9 cellular contexts compared by ENCODE assay signal in the genomic region with DNA sequence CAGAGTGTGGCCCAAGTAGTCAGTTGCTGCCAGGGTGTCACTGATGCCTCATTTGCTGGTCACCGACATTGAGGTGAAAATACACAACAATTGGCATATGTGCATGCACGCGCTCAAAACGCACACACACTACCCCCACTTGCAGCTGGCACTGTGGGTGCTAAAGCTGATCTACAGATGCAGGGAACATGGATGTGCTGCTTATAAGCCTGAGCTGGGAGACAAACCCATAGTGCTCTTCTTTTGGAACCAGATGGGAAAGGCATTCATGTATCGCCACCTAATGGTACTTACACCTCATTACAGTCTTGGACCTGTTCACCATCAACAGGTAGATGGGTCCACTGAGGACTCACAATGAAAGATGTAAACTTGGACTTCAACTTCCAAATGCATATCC.
DNase-seq lines count a peak whose midpoint lies in the region; ATAC-seq, FAIRE-seq and TF ChIP-seq lines count a peak whose summit lies in the region.
"Had no signal": no experiment of that assay in that cellular context is flagged by ENCODE, and none has a peak within 500 bp of the region (broad histone marks: within the 10 kb centered on the region; RNA-seq: fewer than 3 reads in every experiment).

No MANE protein-coding gene starts in this region.

- POLR2A ChIA-PET in MCF 10A (lab: Yijun Ruan, JAX), result interaction anchor here (0.7 to 7.3 kb wide), 11 partner anchors 9 to 158 kb away, joined by 3 to 62 read pairs (median 4); no protein-coding TSS in a partner anchor

- no peak overlapping the region for H2AFZ ChIP-seq in Karpas-422 (ENCODE audit: low read length)

- no peaks in the 10 kb centered on the region for H3K36me3 Mint-ChIP-seq in MCF 10A (ENCODE audit: insufficient read depth, unreplicated experiment)
- H3K36me3 Mint-ChIP-seq: CD4-positive, CD25-positive, alpha-beta regulatory T cell had no signal

- DNase-seq in MCF 10A (ENCODE audit: unreplicated experiment) (peak; percentile 84), breast epithelium (ENCODE audit: low spot score in 2 of 2) (no peak), Karpas-422 (peak; percentile 75), RCC 7860 (ENCODE audit: low spot score) (peak; percentile 51), fibroblast of the aortic adventitia (ENCODE audit: low read depth) (peak; percentile 42), aorta (no peak), T-helper 9 cell (no peak)

- H3K36me3 ChIP-seq in breast epithelium (no peaks in the 10 kb centered on the region), Karpas-422 (ENCODE audit: insufficient read depth, low read length) (no peaks in the 10 kb centered on the region), aorta (ENCODE audit: control insufficient read depth in 1 of 2, insufficient read depth in 2 of 2, low read length in 1 of 2) (no peaks in the 10 kb centered on the region)

- H3K4me1 ChIP-seq in breast epithelium, result no peaks in the 10 kb centered on the region
- H3K4me1 ChIP-seq in Karpas-422 (ENCODE audit: low read length), result no peaks in the 10 kb centered on the region
- H3K4me1 ChIP-seq in aorta (ENCODE audit: control insufficient read depth in 1 of 2, insufficient read depth in 2 of 2, low read length in 2 of 2), result no peaks in the 10 kb centered on the region

- H3K9ac ChIP-seq in Karpas-422 (ENCODE audit: low read length), result no peak overlapping the region

- CTCF ChIA-PET in MCF 10A (lab: Yijun Ruan, JAX), result interaction anchor here (0.6 to 20.5 kb wide), 38 partner anchors 8 to 1491 kb away, joined by 3 to 206 read pairs (median 5); no protein-coding TSS in a partner anchor

- no peak overlapping the region for H3K27ac Mint-ChIP-seq in MCF 10A (ENCODE audit: low read depth, unreplicated experiment)

- intact Hi-C loops in MCF 10A (cut with micrococcal nuclease) (loop anchor here (1.0 to 2.0 kb wide), 4 partner anchors 53 to 310 kb away; no protein-coding TSS in a partner anchor), breast epithelium (cut with DNase I; ENCODE audit: low total_unique reads) (no loop called here), aorta (cut with DNase I) (no loop called here)

- WGBS in aorta, 2 donors, result 43 to 49% methylated on average over 5 of the region's 5 CpGs

- no peak for FAIRE-seq in RCC 7860 (lab: Jason Lieb, UNC)

- H3K9me3 ChIP-seq in breast epithelium (no peaks in the 10 kb centered on the region), Karpas-422 (ENCODE audit: low read length) (no peaks in the 10 kb centered on the region), aorta (ENCODE audit: control insufficient read depth, low read length) (peaks cover 1% of the 10 kb centered on the region)

- H3K4me3 Mint-ChIP-seq in MCF 10A (ENCODE audit: unreplicated experiment), result no peak overlapping the region
- H3K4me3 Mint-ChIP-seq: CD4-positive, CD25-positive, alpha-beta regulatory T cell had no signal

- H4K20me1 ChIP-seq in Karpas-422 (ENCODE audit: insufficient read depth, low read depth, low read length), result no peaks in the 10 kb centered on the region

- H3K79me2 ChIP-seq in Karpas-422 (ENCODE audit: low read length), result no peaks in the 10 kb centered on the region

- ATAC-seq in aorta (ENCODE audit: low FRiP score) (peak; percentile 33), GM18498 (IDR thresholded peaks at IDR 0.05; ENCODE audit: unreplicated experiment) (no peak)

- H3K9me3 Mint-ChIP-seq in MCF 10A (ENCODE audit: unreplicated experiment), result no peaks in the 10 kb centered on the region

- H3K27ac ChIP-seq in breast epithelium, result no peak overlapping the region
- no peak overlapping the region for H3K27ac ChIP-seq in Karpas-422 (ENCODE audit: low read length)
- H3K27ac ChIP-seq in aorta (ENCODE audit: low read depth in 1 of 2, low read length in 2 of 2), result no peak overlapping the region

- H3K27me3 ChIP-seq in breast epithelium, result no peaks in the 10 kb centered on the region
- no peaks in the 10 kb centered on the region for H3K27me3 ChIP-seq in Karpas-422 (ENCODE audit: low read length)
- no peaks in the 10 kb centered on the region for H3K27me3 ChIP-seq in aorta (ENCODE audit: control insufficient read depth in 1 of 2, insufficient read depth in 2 of 2, low read length in 1 of 2)

- no peak overlapping the region for H3K4me2 ChIP-seq in Karpas-422 (ENCODE audit: low read depth, low read length, poor library complexity, severe bottlenecking)

- H3K4me3 ChIP-seq in breast epithelium, result no peak overlapping the region
- H3K4me3 ChIP-seq in Karpas-422 (ENCODE audit: low read length), result no peak overlapping the region
- no peak overlapping the region for H3K4me3 ChIP-seq in fibroblast of the aortic adventitia (ENCODE audit: low read depth, low read length)
- H3K4me3 ChIP-seq in aorta (ENCODE audit: low read length in 2 of 2), result no peak overlapping the region

- no TSS peak for BruUV-seq in MCF 10A (replicated peaks; lab: Mats Ljungman, UMichigan)

- no peaks in the 10 kb centered on the region for H3K9me2 ChIP-seq in Karpas-422 (replicated peaks; ENCODE audit: insufficient read depth, low read length)

- H3K4me1 Mint-ChIP-seq in MCF 10A (ENCODE audit: insufficient read depth, unreplicated experiment), result peaks cover 11% of the 10 kb centered on the region
- H3K4me1 Mint-ChIP-seq: CD4-positive, CD25-positive, alpha-beta regulatory T cell had no signal

- no peaks in the 10 kb centered on the region for H3K27me3 Mint-ChIP-seq in MCF 10A (ENCODE audit: insufficient read depth, unreplicated experiment)

- no peak for TF ChIP-seq POLR2A in breast epithelium (IDR thresholded peaks at IDR 0.05)

- TF ChIP-seq CTCF in MCF 10A (IDR thresholded peaks at IDR 0.05; ENCODE audit: unreplicated experiment) (peak; percentile 93), breast epithelium (IDR thresholded peaks at IDR 0.05) (peak in 1 of 3 donors; percentile 14), fibroblast of the aortic adventitia (IDR thresholded peaks at IDR 0.05; ENCODE audit: insufficient read depth, low read length) (peak; percentile 55)

Comparison
In these comparisons a context has a peak if more than half of its experiments do, and no peak if none do; other contexts are left out.
1. DNase-seq: peak in MCF 10A (single experiment), Karpas-422 (single experiment), RCC 7860 (single experiment) and fibroblast of the aortic adventitia (single experiment); none in breast epithelium (0 of 2), aorta (0 of 2) and T-helper 9 cell (single experiment).